In the genomic region with DNA sequence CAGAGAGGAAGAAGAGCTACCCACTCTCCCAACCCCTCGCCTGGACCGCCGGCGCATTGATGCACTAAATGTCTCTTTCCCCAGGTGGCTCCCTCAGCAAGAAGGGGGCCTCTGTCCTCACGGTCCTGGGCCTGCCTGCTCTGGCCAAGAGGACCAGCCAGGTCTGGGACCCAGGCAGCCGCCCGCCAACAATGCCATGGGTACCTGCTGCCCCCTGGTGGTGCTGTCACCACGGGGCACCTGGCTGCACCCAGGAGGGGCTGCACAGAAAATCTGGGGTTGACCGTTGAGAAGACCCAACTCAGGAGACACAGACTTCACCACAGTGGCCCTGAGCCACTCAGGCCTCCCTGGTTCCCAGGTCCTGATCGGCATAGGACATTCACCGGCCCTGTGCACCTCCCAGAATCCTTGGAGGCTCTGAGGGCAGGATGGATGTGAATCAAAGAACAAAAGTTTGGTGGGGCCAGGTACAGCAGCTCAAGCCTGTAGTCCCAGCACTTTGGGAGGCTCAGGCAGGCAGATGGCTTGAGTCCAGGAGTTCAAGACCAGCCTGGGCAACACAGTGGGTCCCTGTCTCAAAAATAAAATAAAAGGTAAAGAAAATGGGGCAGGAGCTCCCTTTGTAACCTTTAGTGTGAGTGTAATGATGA, we compare ENCODE assay signal across 1 cellular context.
TF ChIP-seq lines count a peak whose summit lies in the region.

No MANE protein-coding gene starts in this region.

TF ChIP-seq in HEK293T, 16 proteins besides CTCF, POLR2A, EP300 and RAD21 (continued from another document):
- no peak for TF ChIP-seq FOXM1 (IDR thresholded peaks at IDR 0.05; ENCODE audit: borderline replicate concordance)
- no peak for TF ChIP-seq ZNF384 (IDR thresholded peaks at IDR 0.05)
- TF ChIP-seq ELF4 (IDR thresholded peaks at IDR 0.05) = no peak
